8 cellular contexts compared by ENCODE assay signal in genomic region chr1:3409737-3410434, GRCh38. TPM values are rescaled to one million over a fixed set of nuclear protein-coding genes. Genes with fewer than 3 reads are reported as not detected.
DNase-seq lines count a peak whose midpoint lies in the region; ATAC-seq and TF ChIP-seq lines count a peak whose summit lies in the region.

No MANE protein-coding gene starts in this region.

- intact Hi-C loops in esophagus squamous epithelium (cut with DNase I) = no loop called here

- no peak for TF ChIP-seq POLR2A in esophagus squamous epithelium (IDR thresholded peaks at IDR 0.05)

- H3K9me3 Mint-ChIP-seq in neural crest cell = no peaks in the 10 kb centered on the region

- no peak overlapping the region for H3K27ac ChIP-seq in esophagus squamous epithelium

- no peaks in the 10 kb centered on the region for H3K36me3 Mint-ChIP-seq in neural crest cell (ENCODE audit: low read depth)

- no peaks in the 10 kb centered on the region for H3K9me3 ChIP-seq in esophagus squamous epithelium

- H3K4me1 Mint-ChIP-seq in neural crest cell = peaks cover 7% of the 10 kb centered on the region

- peak in 5 of 6 experiments; percentile 42 to 61 (median 48) for TF ChIP-seq CTCF in esophagus squamous epithelium (IDR thresholded peaks at IDR 0.05)
- peak; percentile 57 for TF ChIP-seq CTCF in neural crest cell (conservative IDR thresholded peaks at IDR 0.05)

- H3K4me1 ChIP-seq in esophagus squamous epithelium = peaks cover 0 to 6% (median 0%) of the 10 kb centered on the region in 3 donors

- 40 to 69% methylated on average over 6 of the region's 11 CpGs for WGBS in esophagus squamous epithelium, 2 donors

- H3K36me3 ChIP-seq in esophagus squamous epithelium = no peaks in the 10 kb centered on the region

- H3K27ac Mint-ChIP-seq in neural crest cell (ENCODE audit: unreplicated experiment) = no peak overlapping the region

- DNase-seq in DMS153 (lab: John Stamatoyannopoulos, UW) = peak; percentile 65
- DNase-seq in NCI-H748 treated with DMSO at 0.1 percent for 48 hours (lab: John Stamatoyannopoulos, UW) = peak; percentile 13
- DNase-seq in esophagus squamous epithelium (lab: John Stamatoyannopoulos, UW) = no peak
- peak; percentile 47 for DNase-seq in neural crest cell (ENCODE audit: low read depth, low spot score)
- DNase-seq in stimulated activated naive CD4-positive, alpha-beta T cell treated with Interleukin-2 at 50 U/mL for 16 hours (lab: John Stamatoyannopoulos, UW) = no peak
- DNase-seq in NCI-H128 (lab: John Stamatoyannopoulos, UW; ENCODE audit: unreplicated experiment) = no peak

- ATAC-seq in GM18868 (IDR thresholded peaks at IDR 0.05; ENCODE audit: unreplicated experiment) = no peak
- ATAC-seq in GM19452 (IDR thresholded peaks at IDR 0.05; ENCODE audit: unreplicated experiment) = no peak

- H3K4me3 Mint-ChIP-seq in neural crest cell = no peak overlapping the region

- H3K4me3 ChIP-seq in esophagus squamous epithelium = no peak overlapping the region

- peaks cover 0 to 96% (median 0%) of the 10 kb centered on the region in 4 donors for H3K27me3 ChIP-seq in esophagus squamous epithelium

- H3K27me3 Mint-ChIP-seq in neural crest cell (ENCODE audit: low read depth) = no peaks in the 10 kb centered on the region

RNA-seq across cellular contexts. Expression of gene ARHGEF16, which starts 44.6 kb away (rescaled TPM):
- 10 to 100 TPM in 3 of 4 donors, 1 to 10 TPM in 1; 8.4 to 24.6 (median 22.4) TPM for total RNA-seq in esophagus squamous epithelium
- 11.3 and 12.2 TPM in 2 replicates for total RNA-seq in neural crest cell

Comparison
In these comparisons a context has a peak if more than half of its experiments do, and no peak if none do; other contexts are left out.
1. DNase-seq: peak in DMS153 (single experiment), NCI-H748 treated with DMSO at 0.1 percent for 48 hours (single experiment) and neural crest cell (single experiment); none in esophagus squamous epithelium (single experiment), stimulated activated naive CD4-positive, alpha-beta T cell treated with Interleukin-2 at 50 U/mL for 16 hours (single experiment) and NCI-H128 (single experiment).